ENCODE assay signal across 1 cellular context in the genomic region with DNA sequence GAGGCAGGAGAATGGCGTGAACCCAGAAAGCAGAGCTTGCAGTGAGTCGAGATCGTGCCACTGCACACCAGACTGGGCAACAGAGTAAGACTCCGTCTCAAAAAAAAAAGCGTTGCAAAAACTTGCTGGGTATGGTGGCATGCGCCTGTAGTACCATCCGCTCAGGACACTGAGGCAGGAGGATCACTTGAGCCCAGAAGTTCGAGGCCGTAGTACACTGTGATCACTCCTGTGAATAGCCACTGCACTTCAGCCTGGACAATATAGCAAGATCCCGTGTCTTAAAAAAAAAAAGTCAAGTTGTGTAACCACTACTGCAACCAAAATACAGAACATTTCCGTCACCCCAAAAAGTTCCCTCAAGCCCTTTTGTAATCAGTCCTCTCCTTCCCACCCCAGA.
A peak's percentile ranks its signal among the peaks of the same experiment; 100 is the strongest.
TF ChIP-seq lines count a peak whose summit lies in the region.

No MANE protein-coding gene starts in this region.

TF ChIP-seq in K562, 482 proteins besides CTCF, POLR2A, EP300 and RAD21:
- TF ChIP-seq PHF20 (IDR thresholded peaks at IDR 0.05; ENCODE audit: partially characterized antibody): no peak
- TF ChIP-seq GABPB1 (CRISPR knock-in tag; IDR thresholded peaks at IDR 0.05): no peak
- peak; percentile 97 for TF ChIP-seq ZNF121 (CRISPR knock-in tag; conservative IDR thresholded peaks at IDR 0.05)
- TF ChIP-seq RBM25 (IDR thresholded peaks at IDR 0.05; ENCODE audit: low read depth, low read length, severe bottlenecking): peak; percentile 49
- TF ChIP-seq POLR2AphosphoS5 (IDR thresholded peaks at IDR 0.05; ENCODE audit: control insufficient read depth, insufficient read depth, low read depth, low read length): peak; percentile 22; the same call in 1 of the 2 replicates
